ENCODE assay signal across 21 cellular contexts in the genomic region with DNA sequence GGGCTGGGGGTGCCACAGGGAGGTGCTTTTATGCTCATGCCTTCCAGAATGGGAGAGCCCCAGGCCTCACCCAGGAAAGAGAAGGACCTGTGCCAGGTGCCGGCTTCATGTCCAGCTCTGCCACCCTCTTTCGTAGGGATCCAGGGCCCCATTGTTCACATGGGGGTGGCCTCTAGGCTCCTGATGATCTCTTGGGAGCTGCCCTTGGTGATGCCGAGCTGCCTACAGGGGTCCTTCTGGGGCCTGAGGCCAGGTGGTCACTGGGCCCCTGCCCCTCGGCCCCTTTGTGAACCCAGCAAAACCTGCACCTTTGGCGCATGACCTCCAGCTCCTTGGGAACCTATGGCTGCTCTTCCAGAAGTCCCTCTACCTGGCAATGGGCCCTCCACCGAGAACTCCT. TPM values are rescaled to one million over a fixed set of nuclear protein-coding genes. Genes with fewer than 3 reads are reported as not detected.
"Had no signal": no experiment of that assay in that cellular context is flagged by ENCODE, and none has a peak within 500 bp of the region (broad histone marks: within the 10 kb centered on the region; RNA-seq: fewer than 3 reads in every experiment).

No MANE protein-coding gene starts in this region.

- H3K4me2 ChIP-seq: hepatocyte had no signal

- H3K4me1 ChIP-seq: colonic mucosa had no signal

- FAIRE-seq: endothelial cell of umbilical vein, frontal cortex, small intestine, TTC549 had no signal

- H3K27me3 ChIP-seq: ascending aorta, colonic mucosa, dorsolateral prefrontal cortex, esophagus muscularis mucosa, hepatocyte had no signal

- ATAC-seq: activated CD8-positive, alpha-beta T cell treated with anti-CD3 and anti-CD28 coated beads, Interleukin-2, amount 10 ng/mL, durations not matched to agents 7 days and 5 days; effector memory CD8-positive, alpha-beta T cell had no signal

- H3K27ac ChIP-seq: ascending aorta, colonic mucosa, dorsolateral prefrontal cortex, esophagus muscularis mucosa, hepatocyte had no signal

- DNase-seq: activated CD4-positive, alpha-beta T cell treated with anti-CD3 and anti-CD28 coated beads for 1 hour; activated CD4-positive, alpha-beta T cell treated with anti-CD3 and anti-CD28 coated beads, Interleukin-2, amount 50 U/mL, for 1 hour; activated CD8-positive, alpha-beta T cell treated with anti-CD3 and anti-CD28 coated beads, Interleukin-2, amount 10 ng/mL, durations not matched to agents 7 days and 5 days; activated gamma-delta T cell treated with Interleukin-2 at 50 U/mL for 16 hours; colonic mucosa; dorsolateral prefrontal cortex; effector memory CD8-positive, alpha-beta T cell; glutamatergic neuron; immature natural killer cell; kidney glomerular epithelial cell; mesenchymal stem cell; nephron progenitor cell; occipital lobe; T-helper 1 cell had no signal

- H3K9me3 ChIP-seq: ascending aorta, colonic mucosa had no signal

- H3K36me3 ChIP-seq: ascending aorta, colonic mucosa had no signal

- H3K4me3 ChIP-seq: ascending aorta, colonic mucosa, dorsolateral prefrontal cortex, esophagus muscularis mucosa, hepatocyte had no signal

RNA-seq across cellular contexts. Expression of a gene that starts 41.4 kb away (rescaled TPM):
- total RNA-seq: endothelial cell of umbilical vein had no signal
- polyA plus RNA-seq: immature natural killer cell had no signal
